In genomic region chr17:80646328-80646727, GRCh38 we compare ENCODE assay signal across 22 cellular contexts.
DNase-seq lines count a peak whose midpoint lies in the region; TF ChIP-seq lines count a peak whose summit lies in the region.
"Had no signal": no experiment of that assay in that cellular context is flagged by ENCODE, and none has a peak within 500 bp of the region (broad histone marks: within the 10 kb centered on the region; RNA-seq: fewer than 3 reads in every experiment).

No MANE protein-coding gene starts in this region.

- TF ChIP-seq CTCF in GM20000 (IDR thresholded peaks at IDR 0.05; ENCODE audit: extremely low read depth, missing control alignments), result no peak

- DNase-seq in NCI-H2171 treated with DMSO at 0.1 percent for 48 hours (lab: John Stamatoyannopoulos, UW) (peak; percentile 46), NCI-H2171 (lab: John Stamatoyannopoulos, UW) (no peak), NCI-H1417 (lab: John Stamatoyannopoulos, UW) (peak; percentile 29 to 77 (median 71)), NCI-H2227 treated with DMSO at 0.1 percent for 48 hours (lab: John Stamatoyannopoulos, UW) (peak; percentile 19), left kidney (ENCODE audit: low read depth, low spot score) (peak; percentile 86), NCI-H526 (lab: John Stamatoyannopoulos, UW) (no peak), NOMO-1 treated with dmso at 0.1 percent for 144 hours (lab: John Stamatoyannopoulos, UW; ENCODE audit: unreplicated experiment) (no peak), GM20000 (ENCODE audit: low spot score) (no peak)
- DNase-seq: activated CD4-positive, alpha-beta T cell treated with anti-CD3 and anti-CD28 coated beads for 4 hours; activated naive CD4-positive, alpha-beta T cell treated with Interleukin-2 at 50 U/mL for 16 hours; activated T-cell treated with anti-CD3 and anti-CD28 coated beads, Interleukin-2, amount 50 U/mL, for 48 hours; CD4-positive, CD25-positive, alpha-beta regulatory T cell; effector memory CD8-positive, alpha-beta T cell; foreskin melanocyte; H7; hippocampal formation; left lung; naive thymus-derived CD8-positive, alpha-beta T cell; NCI-H1436; occipital lobe; T-helper 17 cell; trophoblast cell had no signal

Comparison
In these comparisons a context has a peak if more than half of its experiments do, and no peak if none do; other contexts are left out.
1. DNase-seq: peak in NCI-H2171 treated with DMSO at 0.1 percent for 48 hours (single experiment), NCI-H1417 (3 of 3), NCI-H2227 treated with DMSO at 0.1 percent for 48 hours (single experiment) and left kidney (single experiment); none in NCI-H2171 (single experiment), NCI-H526 (0 of 2), NOMO-1 treated with dmso at 0.1 percent for 144 hours (single experiment) and GM20000 (single experiment).